Comparison of ENCODE assay signal across 1 cellular context in genomic region chr15:65787260-65787659, GRCh38.
TF ChIP-seq lines count a peak whose summit lies in the region.

No MANE protein-coding gene starts in this region.

TF ChIP-seq in A549, 52 proteins besides CTCF, POLR2A, EP300 and RAD21 (continued from another document):
- no peak for TF ChIP-seq RCOR1 (IDR thresholded peaks at IDR 0.05; ENCODE audit: low read depth, low read length)
- TF ChIP-seq EHMT2 (IDR thresholded peaks at IDR 0.05; ENCODE audit: low read depth), result no peak
- no peak for TF ChIP-seq ZNF302 (CRISPR knock-in tag; IDR thresholded peaks at IDR 0.05)
- TF ChIP-seq ELK1 (IDR thresholded peaks at IDR 0.05; ENCODE audit: low read depth, low read length), result no peak
- no peak for TF ChIP-seq POLR2AphosphoS2 (conservative IDR thresholded peaks at IDR 0.05; ENCODE audit: low read length)
- no peak for TF ChIP-seq HOXA7 (CRISPR knock-in tag; IDR thresholded peaks at IDR 0.05)
- no peak for TF ChIP-seq NR3C1 (IDR thresholded peaks at IDR 0.05)
- TF ChIP-seq KDM1A (IDR thresholded peaks at IDR 0.05; ENCODE audit: low read depth), result no peak
- no peak for TF ChIP-seq SMC3 (IDR thresholded peaks at IDR 0.05)
